2 cellular contexts compared by ENCODE assay signal in genomic region chr7:26950854-26951253, GRCh38.
TF ChIP-seq lines count a peak whose summit lies in the region.

No MANE protein-coding gene starts in this region.

TF ChIP-seq in HCT116, 20 proteins besides CTCF, POLR2A, EP300 and RAD21 (continued from another document):
- TF ChIP-seq ZBTB33 (IDR thresholded peaks at IDR 0.05; ENCODE audit: extremely low read depth, insufficient replicate concordance, low read length): no peak
- TF ChIP-seq EZH2 (IDR thresholded peaks at IDR 0.05): no peak
- TF ChIP-seq SRF (IDR thresholded peaks at IDR 0.05; ENCODE audit: low read depth): no peak

TF ChIP-seq in WTC11, 78 proteins besides CTCF, POLR2A, EP300 and RAD21 (continued from another document):
- TF ChIP-seq ARID4B (CRISPR knock-in tag; IDR thresholded peaks at IDR 0.05; ENCODE audit: borderline replicate concordance) (no peak), SP1 (CRISPR knock-in tag; conservative IDR thresholded peaks at IDR 0.05) (no peak), CBFB (CRISPR knock-in tag; IDR thresholded peaks at IDR 0.05; ENCODE audit: low read depth) (no peak), CDX4 (CRISPR knock-in tag; IDR thresholded peaks at IDR 0.05; ENCODE audit: borderline replicate concordance) (no peak), NR3C1 (CRISPR knock-in tag; conservative IDR thresholded peaks at IDR 0.05; ENCODE audit: low read depth) (no peak), ZNF281 (CRISPR knock-in tag; IDR thresholded peaks at IDR 0.05) (no peak), TCF7 (CRISPR knock-in tag; IDR thresholded peaks at IDR 0.05; ENCODE audit: low read depth) (no peak), IRF2 (CRISPR knock-in tag; IDR thresholded peaks at IDR 0.05; ENCODE audit: borderline replicate concordance, low read depth) (no peak)
- TF ChIP-seq, protein P1, sequence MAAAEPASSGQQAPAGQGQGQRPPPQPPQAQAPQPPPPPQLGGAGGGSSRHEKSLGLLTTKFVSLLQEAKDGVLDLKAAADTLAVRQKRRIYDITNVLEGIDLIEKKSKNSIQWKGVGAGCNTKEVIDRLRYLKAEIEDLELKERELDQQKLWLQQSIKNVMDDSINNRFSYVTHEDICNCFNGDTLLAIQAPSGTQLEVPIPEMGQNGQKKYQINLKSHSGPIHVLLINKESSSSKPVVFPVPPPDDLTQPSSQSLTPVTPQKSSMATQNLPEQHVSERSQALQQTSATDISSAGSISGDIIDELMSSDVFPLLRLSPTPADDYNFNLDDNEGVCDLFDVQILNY (CRISPR knock-in tag; IDR thresholded peaks at IDR 0.05): no peak
- TF ChIP-seq, protein P2, sequence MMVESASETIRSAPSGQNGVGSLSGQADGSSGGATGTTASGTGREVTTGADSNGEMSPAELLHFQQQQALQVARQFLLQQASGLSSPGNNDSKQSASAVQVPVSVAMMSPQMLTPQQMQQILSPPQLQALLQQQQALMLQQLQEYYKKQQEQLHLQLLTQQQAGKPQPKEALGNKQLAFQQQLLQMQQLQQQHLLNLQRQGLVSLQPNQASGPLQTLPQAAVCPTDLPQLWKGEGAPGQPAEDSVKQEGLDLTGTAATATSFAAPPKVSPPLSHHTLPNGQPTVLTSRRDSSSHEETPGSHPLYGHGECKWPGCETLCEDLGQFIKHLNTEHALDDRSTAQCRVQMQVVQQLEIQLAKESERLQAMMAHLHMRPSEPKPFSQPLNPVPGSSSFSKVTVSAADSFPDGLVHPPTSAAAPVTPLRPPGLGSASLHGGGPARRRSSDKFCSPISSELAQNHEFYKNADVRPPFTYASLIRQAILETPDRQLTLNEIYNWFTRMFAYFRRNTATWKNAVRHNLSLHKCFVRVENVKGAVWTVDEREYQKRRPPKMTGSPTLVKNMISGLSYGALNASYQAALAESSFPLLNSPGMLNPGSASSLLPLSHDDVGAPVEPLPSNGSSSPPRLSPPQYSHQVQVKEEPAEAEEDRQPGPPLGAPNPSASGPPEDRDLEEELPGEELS (CRISPR knock-in tag; IDR thresholded peaks at IDR 0.05): no peak
TF ChIP-seq in WTC11: peak in this region for 0.
